Comparison of ENCODE assay signal across 16 cellular contexts in the genomic region with DNA sequence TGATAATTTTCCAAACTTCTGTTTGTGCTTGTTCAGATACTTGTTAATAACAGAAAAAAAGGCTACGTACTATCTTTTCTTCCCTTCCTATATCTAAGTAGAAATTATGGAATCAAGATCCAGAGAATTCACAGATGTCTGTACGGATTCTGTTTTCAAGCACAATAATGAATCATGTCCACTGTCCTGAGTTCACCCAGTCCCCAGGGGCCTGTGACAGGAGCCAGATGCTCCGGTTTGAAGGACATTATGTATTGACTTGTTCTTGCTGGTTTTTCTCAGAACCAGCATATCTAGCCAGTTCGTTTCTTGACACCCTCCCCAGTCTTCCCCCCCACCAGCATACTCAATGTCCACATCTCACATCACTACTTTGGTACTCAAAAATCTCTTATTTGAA.
A peak's percentile ranks its signal among the peaks of the same experiment; 100 is the strongest.
DNase-seq lines count a peak whose midpoint lies in the region; ATAC-seq, FAIRE-seq and TF ChIP-seq lines count a peak whose summit lies in the region.
"Had no signal": no experiment of that assay in that cellular context is flagged by ENCODE, and none has a peak within 500 bp of the region (broad histone marks: within the 10 kb centered on the region; RNA-seq: fewer than 3 reads in every experiment).

No MANE protein-coding gene starts in this region.

- TF ChIP-seq POLR2A in esophagus muscularis mucosa (IDR thresholded peaks at IDR 0.05; ENCODE audit: low read depth) (no peak), H54 (IDR thresholded peaks at IDR 0.05; ENCODE audit: low read depth, low read length) (no peak)

- no peak for DNase-seq in OCI-LY7 (ENCODE audit: low spot score)
- DNase-seq in esophagus muscularis mucosa (ENCODE audit: extremely low spot score): no peak
- peak; percentile 77 for DNase-seq in medulla oblongata (ENCODE audit: extremely low spot score)
- no peak for DNase-seq in H54 (ENCODE audit: insufficient read length, low spot score)
- DNase-seq in activated CD4-positive, alpha-beta memory T cell treated with anti-CD3 and anti-CD28 coated beads for 36 hours: no peak
- DNase-seq in middle frontal gyrus (ENCODE audit: extremely low spot score, low spot score): no peak
- DNase-seq: activated CD4-positive, alpha-beta T cell treated with anti-CD3 and anti-CD28 coated beads, Interleukin-2, amount 10 ng/mL, durations not matched to agents 24 days and 14 days; activated T-cell treated with anti-CD3 and anti-CD28 coated beads, Interleukin-2, amount 50 U/mL, for 48 hours; amniotic stem cell; NCI-H146; NCI-H510A treated with DMSO at 0.1 percent for 48 hours had no signal

- no peak for FAIRE-seq in H54 (lab: Jason Lieb, UNC)

- WGBS in esophagus muscularis mucosa: 59% methylated on average over 4 of the region's 4 CpGs

- no peak overlapping the region for H2AFZ ChIP-seq in OCI-LY7 (ENCODE audit: low read length)

- intact Hi-C loops in OCI-LY7 (cut with micrococcal nuclease; ENCODE audit: unreplicated experiment) (no loop called here), esophagus muscularis mucosa (cut with DNase I) (no loop called here)
- intact Hi-C loops in activated CD4-positive, alpha-beta memory T cell treated with anti-CD3 and anti-CD28 coated beads for 36 hours (cut with micrococcal nuclease): no loop called here

- TSS peak; percentile 4 for BruUV-seq in OCI-LY7 (replicated peaks; lab: Mats Ljungman, UMichigan)

- H3K79me2 ChIP-seq in OCI-LY7 (ENCODE audit: insufficient read depth, low read depth, low read length): no peaks in the 10 kb centered on the region

- H3K4me3 ChIP-seq in OCI-LY7 (ENCODE audit: low read depth, low read length, poor library complexity, severe bottlenecking): no peak overlapping the region
- H3K4me3 ChIP-seq in esophagus muscularis mucosa: no peak overlapping the region
- H3K4me3 ChIP-seq in subcutaneous abdominal adipose tissue (ENCODE audit: low read depth in 1 of 5, low read length in 5 of 5): no peak overlapping the region
- H3K4me3 ChIP-seq: BLaER1 treated with 17β-estradiol and CSF1 and Interleukin-3, amounts not matched to agents 10 nM and 100 nM had no signal

- no peaks in the 10 kb centered on the region for H3K9me2 ChIP-seq in OCI-LY7 (ENCODE audit: insufficient read depth, low read length)

- H3K36me3 Mint-ChIP-seq in activated CD4-positive, alpha-beta memory T cell treated with anti-CD3 and anti-CD28 coated beads for 36 hours: no peaks in the 10 kb centered on the region

- H3K4me2 ChIP-seq in OCI-LY7 (ENCODE audit: low read length): no peak overlapping the region
- H3K4me2 ChIP-seq: BLaER1 treated with 17β-estradiol and CSF1 and Interleukin-3, amounts not matched to agents 10 nM and 100 nM had no signal

- no peak overlapping the region for H3K9ac ChIP-seq in subcutaneous abdominal adipose tissue (ENCODE audit: low read length in 5 of 5)
- H3K9ac ChIP-seq: BLaER1 treated with 17β-estradiol and CSF1 and Interleukin-3, amounts not matched to agents 10 nM and 100 nM had no signal

- CTCF ChIA-PET in OCI-LY7 (lab: Charles Lee; ENCODE audit: unreplicated experiment): no interaction called here
- CTCF ChIA-PET in activated CD4-positive, alpha-beta memory T cell treated with anti-CD3 and anti-CD28 coated beads for 36 hours (lab: Charles Lee): no interaction called here

- no peak for TF ChIP-seq CTCF in OCI-LY7 (conservative IDR thresholded peaks at IDR 0.05; ENCODE audit: low read length)
- no peak for TF ChIP-seq CTCF in esophagus muscularis mucosa (IDR thresholded peaks at IDR 0.05)

- POLR2A ChIA-PET in OCI-LY7 (lab: Charles Lee): no interaction called here
- POLR2A ChIA-PET in activated CD4-positive, alpha-beta memory T cell treated with anti-CD3 and anti-CD28 coated beads for 36 hours (lab: Charles Lee): no interaction called here

- no peak overlapping the region for H3K27ac Mint-ChIP-seq in activated CD4-positive, alpha-beta memory T cell treated with anti-CD3 and anti-CD28 coated beads for 36 hours
- H3K27ac Mint-ChIP-seq: activated CD4-positive, alpha-beta T cell treated with anti-CD3 and anti-CD28 coated beads, Interleukin-2, amount 10 ng/mL, durations not matched to agents 24 days and 14 days; HFFc6; T-helper 1 cell treated with Interleukin-12 subunit alpha and Interleukin-12 subunit beta and Interleukin-4 antibody, amounts not matched to agents 30 μg/mL and 1 μg/mL, for 36 hours had no signal

- H3K27me3 Mint-ChIP-seq in activated CD4-positive, alpha-beta memory T cell treated with anti-CD3 and anti-CD28 coated beads for 36 hours: no peaks in the 10 kb centered on the region
- H3K27me3 Mint-ChIP-seq: activated CD4-positive, alpha-beta T cell treated with anti-CD3 and anti-CD28 coated beads, Interleukin-2, amount 10 ng/mL, durations not matched to agents 24 days and 14 days had no signal

- H3K4me1 ChIP-seq in OCI-LY7 (ENCODE audit: insufficient read depth, low read length, poor library complexity, severe bottlenecking): peaks cover 14% of the 10 kb centered on the region
- peaks cover 0 to 17% (median 7%) of the 10 kb centered on the region in 4 donors for H3K4me1 ChIP-seq in esophagus muscularis mucosa
- H3K4me1 ChIP-seq in subcutaneous abdominal adipose tissue (ENCODE audit: control insufficient read depth in 5 of 5, insufficient read depth in 5 of 5, low read length in 5 of 5): peaks cover 0 to 35% (median 10%) of the 10 kb centered on the region in 5 donors
- H3K4me1 ChIP-seq: BLaER1 treated with 17β-estradiol and CSF1 and Interleukin-3, amounts not matched to agents 10 nM and 100 nM had no signal

- H4K20me1 ChIP-seq in OCI-LY7 (ENCODE audit: insufficient read depth, low read length): no peaks in the 10 kb centered on the region; the same call in 1 of the 2 replicates
- H4K20me1 ChIP-seq: BLaER1 treated with 17β-estradiol and CSF1 and Interleukin-3, amounts not matched to agents 10 nM and 100 nM had no signal

- H3K9me3 Mint-ChIP-seq in activated CD4-positive, alpha-beta memory T cell treated with anti-CD3 and anti-CD28 coated beads for 36 hours: no peaks in the 10 kb centered on the region
- H3K9me3 Mint-ChIP-seq: activated CD4-positive, alpha-beta T cell treated with anti-CD3 and anti-CD28 coated beads, Interleukin-2, amount 10 ng/mL, durations not matched to agents 24 days and 14 days; HFFc6; T-helper 1 cell treated with Interleukin-12 subunit alpha and Interleukin-12 subunit beta and Interleukin-4 antibody, amounts not matched to agents 30 μg/mL and 1 μg/mL, for 36 hours had no signal

- no peak overlapping the region for H3K27ac ChIP-seq in OCI-LY7 (ENCODE audit: low read depth, low read length, poor library complexity, severe bottlenecking)
- H3K27ac ChIP-seq in esophagus muscularis mucosa (replicated peaks in 1 of 4): peak overlapping the region in 3 of 4 donors; percentile 30 to 53 (median 38)
- peak overlapping the region; percentile 45 for H3K27ac ChIP-seq in subcutaneous abdominal adipose tissue (ENCODE audit: low read depth, low read length)
- H3K27ac ChIP-seq: BLaER1 treated with 17β-estradiol and CSF1 and Interleukin-3, amounts not matched to agents 10 nM and 100 nM had no signal

- no peak for ATAC-seq in HG03025 (IDR thresholded peaks at IDR 0.05; ENCODE audit: low FRiP score, unreplicated experiment)

- H3K36me3 ChIP-seq in OCI-LY7 (ENCODE audit: insufficient read depth, low read length): peaks cover 15% of the 10 kb centered on the region; the same call in 1 of the 2 replicates
- no peaks in the 10 kb centered on the region for H3K36me3 ChIP-seq in esophagus muscularis mucosa
- peaks cover 0 to 4% (median 0%) of the 10 kb centered on the region in 5 donors for H3K36me3 ChIP-seq in subcutaneous abdominal adipose tissue (ENCODE audit: control insufficient read depth in 5 of 5, insufficient read depth in 5 of 5, low read length in 5 of 5)
- H3K36me3 ChIP-seq: BLaER1 treated with 17β-estradiol and CSF1 and Interleukin-3, amounts not matched to agents 10 nM and 100 nM had no signal

- H3K27me3 ChIP-seq in esophagus muscularis mucosa: no peaks in the 10 kb centered on the region
- no peaks in the 10 kb centered on the region for H3K27me3 ChIP-seq in subcutaneous abdominal adipose tissue (ENCODE audit: control insufficient read depth in 5 of 5, insufficient read depth in 4 of 5, low read length in 5 of 5)
- H3K27me3 ChIP-seq: BLaER1 treated with 17β-estradiol and CSF1 and Interleukin-3, amounts not matched to agents 10 nM and 100 nM had no signal

- TF ChIP-seq EP300 in esophagus muscularis mucosa (IDR thresholded peaks at IDR 0.05): no peak

- H3K4me1 Mint-ChIP-seq in activated CD4-positive, alpha-beta memory T cell treated with anti-CD3 and anti-CD28 coated beads for 36 hours (ENCODE audit: low read depth): no peaks in the 10 kb centered on the region

- H3K9me3 ChIP-seq in OCI-LY7 (ENCODE audit: low read length) (no peaks in the 10 kb centered on the region), esophagus muscularis mucosa (no peaks in the 10 kb centered on the region), subcutaneous abdominal adipose tissue (ENCODE audit: control insufficient read depth in 5 of 5, low read length in 5 of 5) (no peaks in the 10 kb centered on the region)
- H3K9me3 ChIP-seq: BLaER1 treated with 17β-estradiol and CSF1 and Interleukin-3, amounts not matched to agents 10 nM and 100 nM had no signal

- no peak overlapping the region for H3K4me3 Mint-ChIP-seq in activated CD4-positive, alpha-beta memory T cell treated with anti-CD3 and anti-CD28 coated beads for 36 hours
- H3K4me3 Mint-ChIP-seq: activated CD4-positive, alpha-beta T cell treated with anti-CD3 and anti-CD28 coated beads, Interleukin-2, amount 10 ng/mL, durations not matched to agents 24 days and 14 days; HFFc6; T-helper 1 cell treated with Interleukin-12 subunit alpha and Interleukin-12 subunit beta and Interleukin-4 antibody, amounts not matched to agents 30 μg/mL and 1 μg/mL, for 36 hours had no signal
